In genomic region chr9:92504881-92505280, GRCh38 we compare ENCODE assay signal across 2 cellular contexts.
TF ChIP-seq lines count a peak whose summit lies in the region.

No MANE protein-coding gene starts in this region.

TF ChIP-seq in SK-N-SH, 30 proteins besides CTCF, POLR2A, EP300 and RAD21 (continued from another document):
- TF ChIP-seq MAX (IDR thresholded peaks at IDR 0.05; ENCODE audit: low read depth) = no peak
- TF ChIP-seq POLR2AphosphoS5 (IDR thresholded peaks at IDR 0.05; ENCODE audit: low read depth, low read length) = no peak
- no peak for TF ChIP-seq FOSL2 (IDR thresholded peaks at IDR 0.05; ENCODE audit: borderline replicate concordance, low read depth)
- no peak for TF ChIP-seq NRF1 (IDR thresholded peaks at IDR 0.05; ENCODE audit: low read depth, low read length)
- TF ChIP-seq MEF2A (IDR thresholded peaks at IDR 0.05; ENCODE audit: borderline replicate concordance, low read depth) = no peak
- TF ChIP-seq RXRA (IDR thresholded peaks at IDR 0.05; ENCODE audit: borderline replicate concordance, low read depth) = no peak
- TF ChIP-seq SIN3A (IDR thresholded peaks at IDR 0.05; ENCODE audit: borderline replicate concordance, low read depth, low read length) = no peak
- TF ChIP-seq CHD2 (IDR thresholded peaks at IDR 0.05; ENCODE audit: low read length, partially characterized antibody) = no peak
- TF ChIP-seq JUND (IDR thresholded peaks at IDR 0.05) = no peak
- no peak for TF ChIP-seq RCOR1 (IDR thresholded peaks at IDR 0.05; ENCODE audit: low read length)
- no peak for TF ChIP-seq GABPA (IDR thresholded peaks at IDR 0.05; ENCODE audit: low read depth)

TF ChIP-seq in SK-N-SH treated with all-trans-retinoic acid at 6 μM for 48 hours, 23 proteins besides CTCF, POLR2A, EP300 and RAD21 (continued from another document):
- TF ChIP-seq ARNTL (CRISPR knock-in tag; IDR thresholded peaks at IDR 0.05; ENCODE audit: borderline replicate concordance, low read depth) = no peak
- TF ChIP-seq ZNF8 (CRISPR knock-in tag; IDR thresholded peaks at IDR 0.05) = no peak
- no peak for TF ChIP-seq ZFP3 (CRISPR knock-in tag; IDR thresholded peaks at IDR 0.05)
- TF ChIP-seq ISL1 (CRISPR knock-in tag; IDR thresholded peaks at IDR 0.05) = no peak
- no peak for TF ChIP-seq TSHZ2 (CRISPR knock-in tag; IDR thresholded peaks at IDR 0.05)
- no peak for TF ChIP-seq ZNF70 (CRISPR knock-in tag; IDR thresholded peaks at IDR 0.05)
- no peak for TF ChIP-seq ZFP30 (CRISPR knock-in tag; IDR thresholded peaks at IDR 0.05)
- TF ChIP-seq POU6F1 (CRISPR knock-in tag; IDR thresholded peaks at IDR 0.05; ENCODE audit: borderline replicate concordance, low read depth) = no peak
- TF ChIP-seq ZC3H10 (CRISPR knock-in tag; IDR thresholded peaks at IDR 0.05) = no peak
- no peak for TF ChIP-seq BACH2 (CRISPR knock-in tag; IDR thresholded peaks at IDR 0.05; ENCODE audit: borderline replicate concordance)
- TF ChIP-seq OSR1 (CRISPR knock-in tag; IDR thresholded peaks at IDR 0.05) = no peak
- no peak for TF ChIP-seq ESRRG (CRISPR knock-in tag; IDR thresholded peaks at IDR 0.05)
- TF ChIP-seq TCF4 (CRISPR knock-in tag; IDR thresholded peaks at IDR 0.05; ENCODE audit: borderline replicate concordance) = no peak
- TF ChIP-seq TOX (CRISPR knock-in tag; IDR thresholded peaks at IDR 0.05; ENCODE audit: borderline replicate concordance) = no peak
